16 cellular contexts compared by ENCODE assay signal in the genomic region with DNA sequence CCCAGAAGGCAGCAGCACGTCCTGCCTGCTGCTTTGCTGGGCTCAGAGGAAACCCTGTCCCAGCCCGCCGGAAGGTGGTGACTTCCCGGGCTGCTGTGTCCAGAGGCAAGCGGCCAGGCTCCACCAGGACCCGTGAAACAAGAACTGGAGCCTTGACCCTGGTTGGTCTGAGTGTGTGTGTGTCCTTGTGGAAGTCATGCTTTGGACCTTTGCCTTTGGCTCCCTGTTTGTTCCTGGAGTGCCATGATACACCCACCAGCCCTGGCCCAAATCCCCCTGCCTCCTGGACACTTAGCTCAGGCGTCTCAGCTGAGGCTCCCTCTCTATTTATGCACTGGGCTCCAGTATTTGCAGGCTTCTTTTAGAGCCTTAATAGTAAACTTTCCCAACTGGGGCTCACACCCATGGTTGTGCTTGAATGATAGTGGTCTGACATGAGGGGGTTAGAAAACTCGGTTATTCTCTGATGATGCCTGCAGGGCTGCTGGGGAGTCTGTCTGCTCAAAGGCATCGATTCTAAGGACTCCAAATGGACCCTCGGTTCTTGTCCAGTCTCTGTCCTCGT.
DNase-seq lines count a peak whose midpoint lies in the region; TF ChIP-seq lines count a peak whose summit lies in the region.
"Had no signal": no experiment of that assay in that cellular context is flagged by ENCODE, and none has a peak within 500 bp of the region (broad histone marks: within the 10 kb centered on the region; RNA-seq: fewer than 3 reads in every experiment).

No MANE protein-coding gene starts in this region.

- H3K4me1 ChIP-seq in adrenal gland (replicated peaks in 1 of 2): peaks cover 20 to 29% of the 10 kb centered on the region in 2 donors
- H3K4me1 ChIP-seq in left ventricle myocardium inferior: peaks cover 29% of the 10 kb centered on the region
- peaks cover 23% of the 10 kb centered on the region for H3K4me1 ChIP-seq in osteoblast (ENCODE audit: insufficient read depth, low read length)
- peaks cover 0 to 18% (median 12%) of the 10 kb centered on the region in 4 donors for H3K4me1 ChIP-seq in transverse colon

- TF ChIP-seq CTCF in adrenal gland (IDR thresholded peaks at IDR 0.05) (peak in 1 of 6 experiments; percentile 25), left ventricle myocardium inferior (IDR thresholded peaks at IDR 0.05; ENCODE audit: borderline replicate concordance) (no peak), osteoblast (IDR thresholded peaks at IDR 0.05; ENCODE audit: extremely low read depth, low read depth, low read length) (no peak), transverse colon (IDR thresholded peaks at IDR 0.05) (no peak)

- peak overlapping the region; percentile 19 for H2AFZ ChIP-seq in osteoblast (ENCODE audit: low read length)

- H3K9me3 Mint-ChIP-seq in activated CD4-positive, alpha-beta memory T cell treated with anti-CD3 and anti-CD28 coated beads for 36 hours: no peaks in the 10 kb centered on the region
- H3K9me3 Mint-ChIP-seq: activated T-helper 1 cell treated with anti-CD3 and anti-CD28 coated beads, Interleukin-12 subunit alpha, Interleukin-12 subunit beta, Interleukin-2, Interleukin-4 antibody, amounts not matched to agents 30 ng/mL and 10 ng/mL and 1 ng/mL, durations not matched to agents 14 hours and 24 hours and 36 hours; T-cell had no signal

- no peak overlapping the region for H3K4me3 Mint-ChIP-seq in activated CD4-positive, alpha-beta memory T cell treated with anti-CD3 and anti-CD28 coated beads for 36 hours

- CTCF ChIA-PET in activated CD4-positive, alpha-beta memory T cell treated with anti-CD3 and anti-CD28 coated beads for 36 hours (lab: Charles Lee): no interaction called here

- DNase-seq in adrenal gland: peak in 6 of 7 donors; percentile 66 to 82 (median 78)
- DNase-seq in left ventricle myocardium inferior: peak; percentile 62
- DNase-seq in osteoblast (ENCODE audit: insufficient read length, low spot score, missing footprints): no peak
- no peak for DNase-seq in transverse colon
- no peak for DNase-seq in OCI-M2 (lab: John Stamatoyannopoulos, UW; ENCODE audit: unreplicated experiment)
- no peak for DNase-seq in activated CD4-positive, alpha-beta memory T cell treated with anti-CD3 and anti-CD28 coated beads for 36 hours
- no peak for DNase-seq in NCI-H187 (lab: John Stamatoyannopoulos, UW)
- DNase-seq: activated CD4-positive, alpha-beta T cell treated with anti-CD3 and anti-CD28 coated beads for 48 hours; left colon; NCI-H1105; NCI-H510A treated with DMSO at 0.1 percent for 48 hours; stimulated activated CD4-positive, alpha-beta T cell treated with anti-CD3 and anti-CD28 coated beads, Interleukin-15, amount 100 ng/mL, for 24 hours; T-cell had no signal

- peaks cover 21% of the 10 kb centered on the region for H3K27me3 Mint-ChIP-seq in activated CD4-positive, alpha-beta memory T cell treated with anti-CD3 and anti-CD28 coated beads for 36 hours

- TF ChIP-seq POLR2A in adrenal gland (IDR thresholded peaks at IDR 0.05) (no peak), transverse colon (IDR thresholded peaks at IDR 0.05) (no peak)

- H3K4me2 ChIP-seq in osteoblast (ENCODE audit: insufficient read depth, low read length): peak overlapping the region; percentile 77

- TF ChIP-seq EP300 in transverse colon (IDR thresholded peaks at IDR 0.05; ENCODE audit: low read depth): no peak

- H3K27ac Mint-ChIP-seq in activated CD4-positive, alpha-beta memory T cell treated with anti-CD3 and anti-CD28 coated beads for 36 hours: no peak overlapping the region
- H3K27ac Mint-ChIP-seq: activated T-helper 1 cell treated with anti-CD3 and anti-CD28 coated beads, Interleukin-12 subunit alpha, Interleukin-12 subunit beta, Interleukin-2, Interleukin-4 antibody, amounts not matched to agents 30 ng/mL and 10 ng/mL and 1 ng/mL, durations not matched to agents 14 hours and 24 hours and 36 hours; T-cell had no signal

- H3K27ac ChIP-seq in adrenal gland (peak overlapping the region in 3 of 5 donors; percentile 37 to 84 (median 84)), left ventricle myocardium inferior (replicated peaks) (peak overlapping the region; percentile 82), osteoblast (ENCODE audit: low read depth, low read length) (no peak overlapping the region), transverse colon (peak overlapping the region; percentile 3 to 86 (median 80))
- H3K27ac ChIP-seq: neutrophil had no signal

- H3K9me3 ChIP-seq in adrenal gland (replicated peaks in 1 of 3): no peaks in the 10 kb centered on the region
- H3K9me3 ChIP-seq in left ventricle myocardium inferior (replicated peaks): no peaks in the 10 kb centered on the region
- no peaks in the 10 kb centered on the region for H3K9me3 ChIP-seq in osteoblast (ENCODE audit: low read depth, low read length)
- no peaks in the 10 kb centered on the region for H3K9me3 ChIP-seq in transverse colon
- H3K9me3 ChIP-seq: body of pancreas, neutrophil had no signal

- 35 to 48% (median 39%) methylated on average over 5 to 11 of the region's 11 CpGs for WGBS in adrenal gland, 4 donors
- WGBS in transverse colon (ENCODE audit: low coverage in 1 of 2), 2 donors: 58 to 78% methylated on average over 4 to 11 of the region's 11 CpGs

- POLR2A ChIA-PET in activated CD4-positive, alpha-beta memory T cell treated with anti-CD3 and anti-CD28 coated beads for 36 hours (lab: Charles Lee): no interaction called here

- intact Hi-C loops in adrenal gland (cut with DNase I) (loop anchor here in 1 of 2 donors (5.0 kb wide), 1 partner anchor 51 kb away; no protein-coding TSS in a partner anchor), left ventricle myocardium inferior (cut with micrococcal nuclease) (no loop called here), transverse colon (cut with DNase I; ENCODE audit: low total_unique reads) (loop anchor here (1.0 kb wide), 1 partner anchor 46 kb away; no protein-coding TSS in a partner anchor)
- intact Hi-C loops in activated CD4-positive, alpha-beta memory T cell treated with anti-CD3 and anti-CD28 coated beads for 36 hours (cut with micrococcal nuclease): no loop called here

- H4K20me1 ChIP-seq in osteoblast (ENCODE audit: insufficient read depth, low read length): no peaks in the 10 kb centered on the region

- H3K36me3 ChIP-seq in adrenal gland (replicated peaks in 1 of 2) (no peaks in the 10 kb centered on the region), left ventricle myocardium inferior (no peaks in the 10 kb centered on the region), osteoblast (ENCODE audit: insufficient read depth, low read length) (no peaks in the 10 kb centered on the region), transverse colon (no peaks in the 10 kb centered on the region)
- H3K36me3 ChIP-seq: neutrophil had no signal

- no peaks in the 10 kb centered on the region for H3K27me3 ChIP-seq in adrenal gland
- H3K27me3 ChIP-seq in left ventricle myocardium inferior (ENCODE audit: low read depth): no peaks in the 10 kb centered on the region
- H3K27me3 ChIP-seq in osteoblast (ENCODE audit: insufficient read depth, low read length): no peaks in the 10 kb centered on the region
- peaks cover 42% of the 10 kb centered on the region for H3K27me3 ChIP-seq in transverse colon
- H3K27me3 ChIP-seq: body of pancreas had no signal

- H3K79me2 ChIP-seq in osteoblast (ENCODE audit: insufficient read depth, low read length): no peaks in the 10 kb centered on the region

- H3K4me3 ChIP-seq in adrenal gland: no peak overlapping the region
- H3K4me3 ChIP-seq in left ventricle myocardium inferior: no peak overlapping the region
- H3K4me3 ChIP-seq in osteoblast (ENCODE audit: insufficient read depth, low read length): no peak overlapping the region
- no peak overlapping the region for H3K4me3 ChIP-seq in transverse colon
- H3K4me3 ChIP-seq: body of pancreas had no signal

- peaks cover 8% of the 10 kb centered on the region for H3K4me1 Mint-ChIP-seq in activated CD4-positive, alpha-beta memory T cell treated with anti-CD3 and anti-CD28 coated beads for 36 hours (ENCODE audit: low read depth)

- no peaks in the 10 kb centered on the region for H3K36me3 Mint-ChIP-seq in activated CD4-positive, alpha-beta memory T cell treated with anti-CD3 and anti-CD28 coated beads for 36 hours
- H3K36me3 Mint-ChIP-seq: T-cell had no signal

- in situ Hi-C loops in transverse colon (cut with MboI; ENCODE audit: low pct_ligation_motif_present in 1 of 4, low pct_unique_long_range_greater_than_20kb in 1 of 4, low sequenced_read_pairs in 3 of 4): no loop called here

Comparison
In these comparisons a context has a peak if more than half of its experiments do, and no peak if none do; other contexts are left out.
1. DNase-seq: peak in adrenal gland (6 of 7) and left ventricle myocardium inferior (single experiment); none in osteoblast (single experiment), transverse colon (single experiment), OCI-M2 (single experiment), activated CD4-positive, alpha-beta memory T cell treated with anti-CD3 and anti-CD28 coated beads for 36 hours (single experiment) and NCI-H187 (0 of 2).